1 cellular context compared by ENCODE assay signal in the genomic region with DNA sequence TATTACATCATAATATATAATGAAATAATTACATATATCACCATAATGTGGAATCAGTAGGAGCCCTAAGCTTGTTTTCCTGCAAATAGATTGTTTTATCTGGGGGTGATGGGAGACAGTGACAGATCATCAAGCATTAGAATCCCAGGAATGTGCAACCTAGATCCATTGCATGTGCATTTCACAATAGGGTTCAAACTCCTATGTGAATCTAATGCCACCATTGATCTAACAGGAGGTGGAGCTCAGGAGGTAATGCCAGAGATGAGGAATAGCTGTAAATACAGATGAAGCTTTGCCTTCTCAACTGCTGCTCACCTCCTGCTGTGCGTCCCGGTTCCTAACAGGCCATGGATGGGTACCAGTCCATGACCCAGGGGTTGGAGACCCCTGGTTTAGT.
TF ChIP-seq lines count a peak whose summit lies in the region.

No MANE protein-coding gene starts in this region.

TF ChIP-seq in HepG2, 621 proteins besides CTCF, POLR2A, EP300 and RAD21 (continued from another document):
- TF ChIP-seq ZNF337 (CRISPR knock-in tag; IDR thresholded peaks at IDR 0.05; ENCODE audit: borderline replicate concordance, low read depth), result no peak
- no peak for TF ChIP-seq YY1 (IDR thresholded peaks at IDR 0.05; ENCODE audit: insufficient read depth, insufficient replicate concordance, low read depth, low read length)
- no peak for TF ChIP-seq ZNF746 (CRISPR knock-in tag; IDR thresholded peaks at IDR 0.05)
- TF ChIP-seq ZNF557 (CRISPR knock-in tag; IDR thresholded peaks at IDR 0.05), result no peak
- TF ChIP-seq CENPX (CRISPR knock-in tag; IDR thresholded peaks at IDR 0.05), result no peak
TF ChIP-seq in HepG2: peak in this region for 24.
